ENCODE assay signal across 19 cellular contexts in genomic region chr3:196166741-196167140, GRCh38. TPM values are rescaled to one million over a fixed set of nuclear protein-coding genes. Genes with fewer than 3 reads are reported as not detected.
"Had no signal": no experiment of that assay in that cellular context is flagged by ENCODE, and none has a peak within 500 bp of the region (broad histone marks: within the 10 kb centered on the region; RNA-seq: fewer than 3 reads in every experiment).

No MANE protein-coding gene starts in this region.

- H3K9me3 ChIP-seq: colonic mucosa, esophagus squamous epithelium, lower lobe of right lung, Peyer's patch, transverse colon had no signal

- H3K36me3 Mint-ChIP-seq: immature natural killer cell, mesothelial cell of epicardium, neural progenitor cell had no signal

- H3K27me3 ChIP-seq: colonic mucosa, esophagus squamous epithelium, neural progenitor cell, Peyer's patch, transverse colon had no signal

- H3K27me3 Mint-ChIP-seq: T-helper 17 cell had no signal

- H3K27ac Mint-ChIP-seq: immature natural killer cell, mesothelial cell of epicardium, neural progenitor cell, T-helper 17 cell had no signal

- ATAC-seq: left cardiac atrium, lower lobe of right lung, SK-N-SH treated with all-trans-retinoic acid at 6 μM for 48 hours, T-helper 17 cell had no signal

- H3K4me1 ChIP-seq: lower lobe of right lung, neural progenitor cell had no signal

- DNase-seq: activated CD8-positive, alpha-beta memory T cell treated with anti-CD3 and anti-CD28 coated beads, Interleukin-2, amount 50 U/mL, for 4 hours; activated gamma-delta T cell; caudate nucleus; colonic mucosa; esophagus squamous epithelium; foreskin fibroblast; glutamatergic neuron; immature natural killer cell; left cardiac atrium; lower lobe of right lung; Peyer's patch; SHP77; T-helper 17 cell; transverse colon had no signal

- H3K4me3 ChIP-seq: colonic mucosa, esophagus squamous epithelium, lower lobe of right lung, neural progenitor cell, Peyer's patch, skin epidermis, transverse colon had no signal

- H3K4me1 Mint-ChIP-seq: mesothelial cell of epicardium had no signal

- H3K4me3 Mint-ChIP-seq: immature natural killer cell, mesothelial cell of epicardium, neural progenitor cell, T-helper 17 cell had no signal

- H3K36me3 ChIP-seq: colonic mucosa, esophagus squamous epithelium, lower lobe of right lung, neural progenitor cell, Peyer's patch, transverse colon had no signal

- H3K9me3 Mint-ChIP-seq: immature natural killer cell, neural progenitor cell had no signal

- H3K27ac ChIP-seq: colonic mucosa, esophagus squamous epithelium, lower lobe of right lung, neural progenitor cell, transverse colon had no signal

RNA-seq across cellular contexts. Expression of gene ZDHHC19, which starts 44.5 kb away (rescaled TPM):
- total RNA-seq: colonic mucosa, esophagus squamous epithelium, left cardiac atrium, Peyer's patch, subcutaneous adipose tissue, T-helper 17 cell, transverse colon had no signal
- polyA plus RNA-seq: immature natural killer cell had no signal

RNA-seq across cellular contexts. Expression of gene SLC51A, which starts 49.6 kb away (rescaled TPM):
- total RNA-seq: mesothelial cell of epicardium, subcutaneous adipose tissue, T-helper 17 cell had no signal
